In genomic region chr10:17216217-17216900, GRCh38 we compare ENCODE assay signal across 8 cellular contexts. TPM values are rescaled to one million over a fixed set of nuclear protein-coding genes. Genes with fewer than 3 reads are reported as not detected.
DNase-seq lines count a peak whose midpoint lies in the region; ATAC-seq, FAIRE-seq and TF ChIP-seq lines count a peak whose summit lies in the region.

No MANE protein-coding gene starts in this region.

- peak; percentile 78 for DNase-seq in GM06990 (ENCODE audit: extremely low read depth, insufficient read length)
- DNase-seq in HTR-8/SVneo (ENCODE audit: insufficient read length, low spot score), result peak; percentile 72
- peak; percentile 48 for DNase-seq in activated naive CD4-positive, alpha-beta T cell treated with anti-CD3 and anti-CD28 coated beads, Interleukin-2, amount 10 ng/mL, durations not matched to agents 7 days and 5 days
- no peak for DNase-seq in left ventricle myocardium superior
- DNase-seq in SK-N-DZ (ENCODE audit: low spot score), result no peak
- no peak for DNase-seq in DMS 273 treated with DMSO at 0.1 percent for 48 hours (lab: John Stamatoyannopoulos, UW)

- peak overlapping the region; percentile 86 for H3K27ac Mint-ChIP-seq in activated naive CD4-positive, alpha-beta T cell treated with anti-CD3 and anti-CD28 coated beads, Interleukin-2, amount 10 ng/mL, durations not matched to agents 7 days and 5 days
- peak overlapping the region; percentile 82 for H3K27ac Mint-ChIP-seq in stimulated activated naive CD8-positive, alpha-beta T cell treated with anti-CD3 and anti-CD28 coated beads, Interleukin-15, Interleukin-2, amounts not matched to agents 100 ng/mL and 50 ng/mL, for 24 hours

- H3K4me1 Mint-ChIP-seq in activated naive CD4-positive, alpha-beta T cell treated with anti-CD3 and anti-CD28 coated beads, Interleukin-2, amount 10 ng/mL, durations not matched to agents 7 days and 5 days, result peaks cover 46% of the 10 kb centered on the region
- H3K4me1 Mint-ChIP-seq in stimulated activated naive CD8-positive, alpha-beta T cell treated with anti-CD3 and anti-CD28 coated beads, Interleukin-15, Interleukin-2, amounts not matched to agents 100 ng/mL and 50 ng/mL, for 24 hours (ENCODE audit: low read depth), result peaks cover 55% of the 10 kb centered on the region

- peaks cover 26% of the 10 kb centered on the region for H3K36me3 Mint-ChIP-seq in activated naive CD4-positive, alpha-beta T cell treated with anti-CD3 and anti-CD28 coated beads, Interleukin-2, amount 10 ng/mL, durations not matched to agents 7 days and 5 days
- peaks cover 10% of the 10 kb centered on the region for H3K36me3 Mint-ChIP-seq in stimulated activated naive CD8-positive, alpha-beta T cell treated with anti-CD3 and anti-CD28 coated beads, Interleukin-15, Interleukin-2, amounts not matched to agents 100 ng/mL and 50 ng/mL, for 24 hours (ENCODE audit: low read depth)

- H3K9me3 Mint-ChIP-seq in activated naive CD4-positive, alpha-beta T cell treated with anti-CD3 and anti-CD28 coated beads, Interleukin-2, amount 10 ng/mL, durations not matched to agents 7 days and 5 days, result no peaks in the 10 kb centered on the region
- no peaks in the 10 kb centered on the region for H3K9me3 Mint-ChIP-seq in stimulated activated naive CD8-positive, alpha-beta T cell treated with anti-CD3 and anti-CD28 coated beads, Interleukin-15, Interleukin-2, amounts not matched to agents 100 ng/mL and 50 ng/mL, for 24 hours

- TF ChIP-seq CTCF in GM06990 (IDR thresholded peaks at IDR 0.05; ENCODE audit: insufficient read depth, low read length, poor library complexity, severe bottlenecking), result no peak

- no peaks in the 10 kb centered on the region for H3K27me3 ChIP-seq in GM06990 (replicated peaks; ENCODE audit: control insufficient read depth, insufficient read depth, low read length)

- CTCF ChIA-PET in activated naive CD4-positive, alpha-beta T cell treated with anti-CD3 and anti-CD28 coated beads, Interleukin-2, amount 10 ng/mL, durations not matched to agents 7 days and 5 days (lab: Charles Lee), result interaction anchor here (0.9 to 2.6 kb wide), 3 partner anchors 10 to 13 kb away, joined by 3 to 10 read pairs (median 9); no protein-coding TSS in a partner anchor

- intact Hi-C loops in left ventricle myocardium superior (cut with micrococcal nuclease), result no loop called here

- ATAC-seq in GM21576 (IDR thresholded peaks at IDR 0.05; ENCODE audit: unreplicated experiment) (peak; percentile 100), left ventricle myocardium superior (peak; percentile 90)

- H3K4me3 ChIP-seq in GM06990 (replicated peaks; ENCODE audit: low read depth, low read length), result no peak overlapping the region

- peak; percentile 28 for FAIRE-seq in HTR-8/SVneo (lab: Jason Lieb, UNC)

- peaks cover 5% of the 10 kb centered on the region for H3K27me3 Mint-ChIP-seq in activated naive CD4-positive, alpha-beta T cell treated with anti-CD3 and anti-CD28 coated beads, Interleukin-2, amount 10 ng/mL, durations not matched to agents 7 days and 5 days
- no peaks in the 10 kb centered on the region for H3K27me3 Mint-ChIP-seq in stimulated activated naive CD8-positive, alpha-beta T cell treated with anti-CD3 and anti-CD28 coated beads, Interleukin-15, Interleukin-2, amounts not matched to agents 100 ng/mL and 50 ng/mL, for 24 hours

- H3K36me3 ChIP-seq in GM06990 (ENCODE audit: control insufficient read depth, insufficient read depth, low read length), result no peaks in the 10 kb centered on the region

- H3K4me3 Mint-ChIP-seq in activated naive CD4-positive, alpha-beta T cell treated with anti-CD3 and anti-CD28 coated beads, Interleukin-2, amount 10 ng/mL, durations not matched to agents 7 days and 5 days, result no peak overlapping the region
- H3K4me3 Mint-ChIP-seq in stimulated activated naive CD8-positive, alpha-beta T cell treated with anti-CD3 and anti-CD28 coated beads, Interleukin-15, Interleukin-2, amounts not matched to agents 100 ng/mL and 50 ng/mL, for 24 hours, result peak overlapping the region; percentile 58

RNA-seq across cellular contexts. Expression of gene VIM, which starts 11.7 kb away (rescaled TPM):
- total RNA-seq in left ventricle myocardium superior, result 329 TPM
- 117 and 143 TPM in 2 replicates for polyA plus RNA-seq in SK-N-DZ (2014; cell fraction: cytosol; rRNA removed)
- 47.9 and 64.0 TPM in 2 replicates for polyA plus RNA-seq in SK-N-DZ (2014; cell fraction: nucleus; rRNA removed)

RNA-seq across cellular contexts. Expression of gene TRDMT1, which starts 14.9 kb away (rescaled TPM):
- total RNA-seq in left ventricle myocardium superior, result 3.8 TPM
- polyA plus RNA-seq in SK-N-DZ (2014; cell fraction: cytosol; rRNA removed), result 3.7 TPM in 2 replicates
- polyA plus RNA-seq in SK-N-DZ (2014; cell fraction: nucleus; rRNA removed), result 3.9 and 5.9 TPM in 2 replicates

Comparison
In these comparisons a context has a peak if more than half of its experiments do, and no peak if none do; other contexts are left out.
1. DNase-seq: peak in GM06990 (single experiment), HTR-8/SVneo (single experiment) and activated naive CD4-positive, alpha-beta T cell treated with anti-CD3 and anti-CD28 coated beads, Interleukin-2, amount 10 ng/mL, durations not matched to agents 7 days and 5 days (single experiment); none in left ventricle myocardium superior (single experiment), SK-N-DZ (single experiment) and DMS 273 treated with DMSO at 0.1 percent for 48 hours (single experiment).